In genomic region chr18:23241833-23242496, GRCh38 we compare ENCODE assay signal across 1 cellular context.
A peak's percentile ranks its signal among the peaks of the same experiment; 100 is the strongest.
TF ChIP-seq lines count a peak whose summit lies in the region.

No MANE protein-coding gene starts in this region.

TF ChIP-seq in GM12878, 131 proteins besides CTCF, POLR2A, EP300 and RAD21 (continued from another document):
- peak; percentile 82 for TF ChIP-seq NFIC (IDR thresholded peaks at IDR 0.05; ENCODE audit: low read depth, low read length)
- peak; percentile 94 for TF ChIP-seq SMARCA5 (IDR thresholded peaks at IDR 0.05)
- peak; percentile 92 for TF ChIP-seq FOXM1 (IDR thresholded peaks at IDR 0.05; ENCODE audit: low read depth, low read length)
- TF ChIP-seq, protein P1, sequence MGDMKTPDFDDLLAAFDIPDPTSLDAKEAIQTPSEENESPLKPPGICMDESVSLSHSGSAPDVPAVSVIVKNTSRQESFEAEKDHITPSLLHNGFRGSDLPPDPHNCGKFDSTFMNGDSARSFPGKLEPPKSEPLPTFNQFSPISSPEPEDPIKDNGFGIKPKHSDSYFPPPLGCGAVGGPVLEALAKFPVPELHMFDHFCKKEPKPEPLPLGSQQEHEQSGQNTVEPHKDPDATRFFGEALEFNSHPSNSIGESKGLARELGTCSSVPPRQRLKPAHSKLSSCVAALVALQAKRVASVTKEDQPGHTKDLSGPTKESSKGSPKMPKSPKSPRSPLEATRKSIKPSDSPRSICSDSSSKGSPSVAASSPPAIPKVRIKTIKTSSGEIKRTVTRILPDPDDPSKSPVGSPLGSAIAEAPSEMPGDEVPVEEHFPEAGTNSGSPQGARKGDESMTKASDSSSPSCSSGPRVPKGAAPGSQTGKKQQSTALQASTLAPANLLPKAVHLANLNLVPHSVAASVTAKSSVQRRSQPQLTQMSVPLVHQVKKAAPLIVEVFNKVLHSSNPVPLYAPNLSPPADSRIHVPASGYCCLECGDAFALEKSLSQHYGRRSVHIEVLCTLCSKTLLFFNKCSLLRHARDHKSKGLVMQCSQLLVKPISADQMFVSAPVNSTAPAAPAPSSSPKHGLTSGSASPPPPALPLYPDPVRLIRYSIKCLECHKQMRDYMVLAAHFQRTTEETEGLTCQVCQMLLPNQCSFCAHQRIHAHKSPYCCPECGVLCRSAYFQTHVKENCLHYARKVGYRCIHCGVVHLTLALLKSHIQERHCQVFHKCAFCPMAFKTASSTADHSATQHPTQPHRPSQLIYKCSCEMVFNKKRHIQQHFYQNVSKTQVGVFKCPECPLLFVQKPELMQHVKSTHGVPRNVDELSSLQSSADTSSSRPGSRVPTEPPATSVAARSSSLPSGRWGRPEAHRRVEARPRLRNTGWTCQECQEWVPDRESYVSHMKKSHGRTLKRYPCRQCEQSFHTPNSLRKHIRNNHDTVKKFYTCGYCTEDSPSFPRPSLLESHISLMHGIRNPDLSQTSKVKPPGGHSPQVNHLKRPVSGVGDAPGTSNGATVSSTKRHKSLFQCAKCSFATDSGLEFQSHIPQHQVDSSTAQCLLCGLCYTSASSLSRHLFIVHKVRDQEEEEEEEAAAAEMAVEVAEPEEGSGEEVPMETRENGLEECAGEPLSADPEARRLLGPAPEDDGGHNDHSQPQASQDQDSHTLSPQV (IDR thresholded peaks at IDR 0.05), result peak; percentile 84
- peak; percentile 95 for TF ChIP-seq IKZF1 (conservative IDR thresholded peaks at IDR 0.05)
- peak; percentile 16; the same call in 1 of the 2 replicates for TF ChIP-seq RAD51 (IDR thresholded peaks at IDR 0.05)
- TF ChIP-seq BMI1 (IDR thresholded peaks at IDR 0.05; ENCODE audit: borderline replicate concordance), result peak; percentile 75
- peak; percentile 59; the same call in 1 of the 2 replicates for TF ChIP-seq PML (IDR thresholded peaks at IDR 0.05; ENCODE audit: low read length)
- peak; percentile 95 for TF ChIP-seq ATF7 (IDR thresholded peaks at IDR 0.05; ENCODE audit: low read depth)
- TF ChIP-seq MLLT1 (IDR thresholded peaks at IDR 0.05), result peak; percentile 95
- TF ChIP-seq POLR2AphosphoS5 (IDR thresholded peaks at IDR 0.05; ENCODE audit: low read length), result peak; percentile 53; the same call in 1 of the 2 replicates
- peak; percentile 77 for TF ChIP-seq ZNF24 (IDR thresholded peaks at IDR 0.05)
- TF ChIP-seq TCF3 (IDR thresholded peaks at IDR 0.05; ENCODE audit: borderline replicate concordance, insufficient read depth, low read depth, low read length), result peak; percentile 99
- TF ChIP-seq BHLHE40 (IDR thresholded peaks at IDR 0.05; ENCODE audit: borderline replicate concordance in 1 of 2, low read depth in 2 of 2, low read length in 1 of 2), result peak; percentile 84 to 89
- TF ChIP-seq PAX5 (IDR thresholded peaks at IDR 0.05; ENCODE audit: borderline replicate concordance, low read depth, low read length), result peak; percentile 93
- TF ChIP-seq CREB1 (IDR thresholded peaks at IDR 0.05; ENCODE audit: low read depth), result peak; percentile 63
- peak; percentile 98 for TF ChIP-seq MTA2 (IDR thresholded peaks at IDR 0.05; ENCODE audit: low read depth)
- peak; percentile 94 for TF ChIP-seq SKIL (IDR thresholded peaks at IDR 0.05; ENCODE audit: low read depth, poor library complexity, severe bottlenecking)
- TF ChIP-seq GATAD2B (conservative IDR thresholded peaks at IDR 0.05; ENCODE audit: low read depth), result peak; percentile 75
- peak; percentile 92 for TF ChIP-seq DPF2 (IDR thresholded peaks at IDR 0.05)
- TF ChIP-seq YY1 (IDR thresholded peaks at IDR 0.05; ENCODE audit: low read depth, low read length), result 0 out of 2 replicates have a peak, but pooled peaks have one; percentile 8
- TF ChIP-seq, protein P2, sequence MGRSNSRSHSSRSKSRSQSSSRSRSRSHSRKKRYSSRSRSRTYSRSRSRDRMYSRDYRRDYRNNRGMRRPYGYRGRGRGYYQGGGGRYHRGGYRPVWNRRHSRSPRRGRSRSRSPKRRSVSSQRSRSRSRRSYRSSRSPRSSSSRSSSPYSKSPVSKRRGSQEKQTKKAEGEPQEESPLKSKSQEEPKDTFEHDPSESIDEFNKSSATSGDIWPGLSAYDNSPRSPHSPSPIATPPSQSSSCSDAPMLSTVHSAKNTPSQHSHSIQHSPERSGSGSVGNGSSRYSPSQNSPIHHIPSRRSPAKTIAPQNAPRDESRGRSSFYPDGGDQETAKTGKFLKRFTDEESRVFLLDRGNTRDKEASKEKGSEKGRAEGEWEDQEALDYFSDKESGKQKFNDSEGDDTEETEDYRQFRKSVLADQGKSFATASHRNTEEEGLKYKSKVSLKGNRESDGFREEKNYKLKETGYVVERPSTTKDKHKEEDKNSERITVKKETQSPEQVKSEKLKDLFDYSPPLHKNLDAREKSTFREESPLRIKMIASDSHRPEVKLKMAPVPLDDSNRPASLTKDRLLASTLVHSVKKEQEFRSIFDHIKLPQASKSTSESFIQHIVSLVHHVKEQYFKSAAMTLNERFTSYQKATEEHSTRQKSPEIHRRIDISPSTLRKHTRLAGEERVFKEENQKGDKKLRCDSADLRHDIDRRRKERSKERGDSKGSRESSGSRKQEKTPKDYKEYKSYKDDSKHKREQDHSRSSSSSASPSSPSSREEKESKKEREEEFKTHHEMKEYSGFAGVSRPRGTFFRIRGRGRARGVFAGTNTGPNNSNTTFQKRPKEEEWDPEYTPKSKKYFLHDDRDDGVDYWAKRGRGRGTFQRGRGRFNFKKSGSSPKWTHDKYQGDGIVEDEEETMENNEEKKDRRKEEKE (IDR thresholded peaks at IDR 0.05), result 0 out of 2 replicates have a peak, but pooled peaks have one; percentile 30
- peak; percentile 55; the same call in 1 of the 2 replicates for TF ChIP-seq ZBED1 (IDR thresholded peaks at IDR 0.05; ENCODE audit: borderline replicate concordance)
- peak; percentile 52 for TF ChIP-seq JUNB (IDR thresholded peaks at IDR 0.05)
- peak; percentile 79; the same call in 1 of the 2 replicates for TF ChIP-seq IRF4 (IDR thresholded peaks at IDR 0.05; ENCODE audit: low read depth, low read length)
- TF ChIP-seq CHD2 (IDR thresholded peaks at IDR 0.05; ENCODE audit: borderline replicate concordance, low read depth, low read length), result peak; percentile 81; the same call in 1 of the 2 replicates
- TF ChIP-seq ZNF217 (IDR thresholded peaks at IDR 0.05), result peak; percentile 91
- peak; percentile 90 for TF ChIP-seq CBFB (IDR thresholded peaks at IDR 0.05; ENCODE audit: low read depth)
- TF ChIP-seq POU2F2 (IDR thresholded peaks at IDR 0.05; ENCODE audit: borderline replicate concordance, low read depth, low read length), result peak; percentile 83; the same call in 2 of the 3 replicates
- TF ChIP-seq IKZF2 (IDR thresholded peaks at IDR 0.05), result peak; percentile 96 to 98
- peak; percentile 94 for TF ChIP-seq NR2F1 (conservative IDR thresholded peaks at IDR 0.05)
- peak; percentile 50; the same call in 1 of the 2 replicates for TF ChIP-seq MEF2A (IDR thresholded peaks at IDR 0.05; ENCODE audit: insufficient read depth, low read depth, low read length)
- TF ChIP-seq RELB (IDR thresholded peaks at IDR 0.05; ENCODE audit: low read depth), result peak; percentile 95
- TF ChIP-seq, protein P3, sequence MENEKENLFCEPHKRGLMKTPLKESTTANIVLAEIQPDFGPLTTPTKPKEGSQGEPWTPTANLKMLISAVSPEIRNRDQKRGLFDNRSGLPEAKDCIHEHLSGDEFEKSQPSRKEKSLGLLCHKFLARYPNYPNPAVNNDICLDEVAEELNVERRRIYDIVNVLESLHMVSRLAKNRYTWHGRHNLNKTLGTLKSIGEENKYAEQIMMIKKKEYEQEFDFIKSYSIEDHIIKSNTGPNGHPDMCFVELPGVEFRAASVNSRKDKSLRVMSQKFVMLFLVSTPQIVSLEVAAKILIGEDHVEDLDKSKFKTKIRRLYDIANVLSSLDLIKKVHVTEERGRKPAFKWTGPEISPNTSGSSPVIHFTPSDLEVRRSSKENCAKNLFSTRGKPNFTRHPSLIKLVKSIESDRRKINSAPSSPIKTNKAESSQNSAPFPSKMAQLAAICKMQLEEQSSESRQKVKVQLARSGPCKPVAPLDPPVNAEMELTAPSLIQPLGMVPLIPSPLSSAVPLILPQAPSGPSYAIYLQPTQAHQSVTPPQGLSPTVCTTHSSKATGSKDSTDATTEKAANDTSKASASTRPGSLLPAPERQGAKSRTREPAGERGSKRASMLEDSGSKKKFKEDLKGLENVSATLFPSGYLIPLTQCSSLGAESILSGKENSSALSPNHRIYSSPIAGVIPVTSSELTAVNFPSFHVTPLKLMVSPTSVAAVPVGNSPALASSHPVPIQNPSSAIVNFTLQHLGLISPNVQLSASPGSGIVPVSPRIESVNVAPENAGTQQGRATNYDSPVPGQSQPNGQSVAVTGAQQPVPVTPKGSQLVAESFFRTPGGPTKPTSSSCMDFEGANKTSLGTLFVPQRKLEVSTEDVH (IDR thresholded peaks at IDR 0.05; ENCODE audit: low read depth, partially characterized antibody), result peak; percentile 71
- TF ChIP-seq RELA (IDR thresholded peaks at IDR 0.05; ENCODE audit: borderline replicate concordance, partially characterized antibody), result peak; percentile 55
- TF ChIP-seq, protein P4, sequence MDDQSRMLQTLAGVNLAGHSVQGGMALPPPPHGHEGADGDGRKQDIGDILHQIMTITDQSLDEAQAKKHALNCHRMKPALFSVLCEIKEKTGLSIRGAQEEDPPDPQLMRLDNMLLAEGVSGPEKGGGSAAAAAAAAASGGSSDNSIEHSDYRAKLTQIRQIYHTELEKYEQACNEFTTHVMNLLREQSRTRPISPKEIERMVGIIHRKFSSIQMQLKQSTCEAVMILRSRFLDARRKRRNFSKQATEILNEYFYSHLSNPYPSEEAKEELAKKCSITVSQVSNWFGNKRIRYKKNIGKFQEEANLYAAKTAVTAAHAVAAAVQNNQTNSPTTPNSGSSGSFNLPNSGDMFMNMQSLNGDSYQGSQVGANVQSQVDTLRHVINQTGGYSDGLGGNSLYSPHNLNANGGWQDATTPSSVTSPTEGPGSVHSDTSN (IDR thresholded peaks at IDR 0.05; ENCODE audit: insufficient replicate concordance, low read depth, low read length), result peak; percentile 47
- TF ChIP-seq KLF5 (IDR thresholded peaks at IDR 0.05; ENCODE audit: partially characterized antibody), result peak; percentile 94
- TF ChIP-seq HDGF (IDR thresholded peaks at IDR 0.05), result peak; percentile 84
- peak; percentile 65 for TF ChIP-seq SP1 (IDR thresholded peaks at IDR 0.05; ENCODE audit: low read depth, low read length)
- TF ChIP-seq NR2C1 (IDR thresholded peaks at IDR 0.05), result peak; percentile 49
- TF ChIP-seq SREBF2 (IDR thresholded peaks at IDR 0.05; ENCODE audit: low read length), result peak; percentile 22; the same call in 1 of the 2 replicates
- 0 out of 2 replicates have a peak, but pooled peaks have one; percentile 51 for TF ChIP-seq CBX5 (IDR thresholded peaks at IDR 0.05; ENCODE audit: low read depth)
